In the genomic region with DNA sequence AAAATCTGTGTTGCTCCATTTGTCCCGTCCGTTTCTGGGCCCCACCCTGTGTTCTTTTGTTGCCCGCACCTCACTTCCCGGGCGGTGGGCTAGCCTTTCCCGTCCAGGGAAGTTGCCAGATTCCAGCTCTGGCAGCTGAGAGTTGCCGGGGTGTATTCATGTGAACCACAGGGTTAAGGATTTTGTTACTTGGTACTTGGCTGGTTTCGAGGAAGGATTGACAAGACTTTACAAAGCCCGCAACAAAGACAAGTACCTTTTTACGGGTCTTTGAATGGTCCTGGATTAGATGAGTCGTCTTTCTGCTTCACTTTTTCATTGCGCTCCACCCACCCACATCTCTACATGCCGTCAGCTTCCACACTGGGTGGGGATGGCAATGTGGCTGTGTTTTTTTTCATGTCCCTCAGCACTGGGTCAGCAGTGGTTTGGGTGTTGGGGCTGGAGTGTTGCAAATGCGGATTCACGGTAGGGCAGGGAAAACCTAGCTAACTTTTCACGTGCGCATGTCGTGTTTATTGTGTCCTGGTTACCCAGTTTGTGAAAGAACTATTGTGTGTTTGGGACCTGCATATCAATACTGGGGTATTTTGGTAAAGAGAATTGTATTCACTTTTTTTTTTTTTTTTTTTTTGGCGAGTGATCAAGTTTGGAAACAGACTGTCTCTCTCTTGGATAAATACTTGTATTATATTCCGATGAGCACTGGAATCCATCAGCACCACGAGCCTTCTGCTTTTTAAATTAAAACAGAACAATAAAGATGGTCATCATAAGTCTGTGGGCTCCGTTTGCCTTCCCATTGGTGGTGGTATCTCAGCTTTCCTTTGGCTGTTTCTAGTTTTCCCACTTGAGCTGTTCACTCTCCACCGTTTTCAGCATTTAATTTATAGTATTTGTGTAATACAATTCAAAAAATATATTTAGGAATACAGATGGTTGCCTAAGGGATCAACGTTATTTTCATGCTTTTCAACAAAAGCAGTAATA, we compare ENCODE assay signal across 9 cellular contexts. TPM values are rescaled to one million over a fixed set of nuclear protein-coding genes. Genes with fewer than 3 reads are reported as not detected.
A peak's percentile ranks its signal among the peaks of the same experiment; 100 is the strongest.
DNase-seq lines count a peak whose midpoint lies in the region; ATAC-seq, FAIRE-seq and TF ChIP-seq lines count a peak whose summit lies in the region.
"Had no signal": no experiment of that assay in that cellular context is flagged by ENCODE, and none has a peak within 500 bp of the region (broad histone marks: within the 10 kb centered on the region; RNA-seq: fewer than 3 reads in every experiment).

No MANE protein-coding gene starts in this region.

- no peak for TF ChIP-seq EP300 in SK-N-SH (IDR thresholded peaks at IDR 0.05; ENCODE audit: borderline replicate concordance in 1 of 2, low read depth in 1 of 2, low read length in 1 of 2)

- H3K9me3 Mint-ChIP-seq in activated T-cell treated with anti-CD3 and anti-CD28 coated beads, Interleukin-2, amount 50 U/mL, for 72 hours, result peaks cover 0 to 2% of the 10 kb centered on the region in 2 donors

- peak overlapping the region; percentile 88 for H2AFZ ChIP-seq in SK-N-SH (ENCODE audit: low read depth)

- intact Hi-C loops in left cardiac atrium (cut with DNase I) (loop anchor here in 1 of 2 donors (5.0 kb wide), 1 partner anchor 76 kb away; no protein-coding TSS in a partner anchor), sciatic nerve (cut with DNase I) (no loop called here)

- peak overlapping the region; percentile 85 to 88 for H3K4me3 Mint-ChIP-seq in activated T-cell treated with anti-CD3 and anti-CD28 coated beads, Interleukin-2, amount 50 U/mL, for 72 hours

- no peaks in the 10 kb centered on the region for H3K79me2 ChIP-seq in SK-N-SH (ENCODE audit: insufficient read depth)

- no peak for FAIRE-seq in HTR-8/SVneo (lab: Jason Lieb, UNC)
- FAIRE-seq: A204.1 had no signal

- H3F3A ChIP-seq in SK-N-SH (replicated peaks; ENCODE audit: insufficient read depth), result no peaks in the 10 kb centered on the region

- no peaks in the 10 kb centered on the region for H3K9me3 ChIP-seq in SK-N-SH

- H3K36me3 ChIP-seq in SK-N-SH (replicated peaks in 1 of 2; ENCODE audit: control insufficient read depth in 1 of 2, insufficient read depth in 2 of 2, low read length in 1 of 2), result no peaks in the 10 kb centered on the region

- TF ChIP-seq CTCF in SK-N-SH (IDR thresholded peaks at IDR 0.05), result no peak

- H3K4me1 Mint-ChIP-seq in activated T-cell treated with anti-CD3 and anti-CD28 coated beads, Interleukin-2, amount 50 U/mL, for 72 hours (ENCODE audit: low read depth), result peaks cover 66% of the 10 kb centered on the region

- peak overlapping the region; percentile 75 for H3K27ac Mint-ChIP-seq in activated T-cell treated with anti-CD3 and anti-CD28 coated beads, Interleukin-2, amount 50 U/mL, for 72 hours

- no peaks in the 10 kb centered on the region for H4K20me1 ChIP-seq in SK-N-SH (ENCODE audit: insufficient read depth)

- DNase-seq in SK-N-SH, result no peak
- DNase-seq in activated T-cell treated with anti-CD3 and anti-CD28 coated beads, Interleukin-2, amount 50 U/mL, for 72 hours, result peak; percentile 45 to 56
- peak; percentile 70 for DNase-seq in left cardiac atrium
- no peak for DNase-seq in sciatic nerve (ENCODE audit: low spot score)
- DNase-seq in NOMO-1 treated with DMSO at 0.1 percent for 48 hours (lab: John Stamatoyannopoulos, UW; ENCODE audit: unreplicated experiment), result no peak
- no peak for DNase-seq in HTR-8/SVneo (ENCODE audit: insufficient read length, low spot score)

- H3K9me2 ChIP-seq in SK-N-SH, result no peaks in the 10 kb centered on the region

- H3K4me1 ChIP-seq in SK-N-SH (ENCODE audit: control insufficient read depth in 1 of 2, insufficient read depth in 2 of 2, low read depth in 1 of 2, low read length in 1 of 2), result peaks cover 0 to 17% of the 10 kb centered on the region in 2 experiments; a peak in 1 of 4 replicates

- peaks cover 15% of the 10 kb centered on the region for H3K27me3 ChIP-seq in SK-N-SH (ENCODE audit: insufficient read depth)

- no peak for TF ChIP-seq RAD21 in SK-N-SH (IDR thresholded peaks at IDR 0.05; ENCODE audit: low read length)

- CTCF ChIA-PET in SK-N-SH (lab: Yijun Ruan, JAX), result interaction anchor here (0.6 kb wide), 1 partner anchor 428 kb away, joined by 3 read pairs; no protein-coding TSS in a partner anchor

- H3K27me3 Mint-ChIP-seq in activated T-cell treated with anti-CD3 and anti-CD28 coated beads, Interleukin-2, amount 50 U/mL, for 72 hours (ENCODE audit: low read depth), result no peaks in the 10 kb centered on the region

- no peak for ATAC-seq in SK-N-SH treated with all-trans-retinoic acid at 6 μM for 48 hours
- ATAC-seq in activated T-cell treated with anti-CD3 and anti-CD28 coated beads, Interleukin-2, amount 50 U/mL, for 72 hours (replicated peaks in 1 of 2), result peak; percentile 6 to 13
- peak in 1 of 2 donors; percentile 10 for ATAC-seq in left cardiac atrium
- ATAC-seq in sciatic nerve, result peak; percentile 27
- no peak for ATAC-seq in HG03571 (IDR thresholded peaks at IDR 0.05; ENCODE audit: unreplicated experiment)

- H3K27ac ChIP-seq in SK-N-SH (ENCODE audit: low read depth in 2 of 2, low read length in 1 of 2), result peak overlapping the region; percentile 2 to 74; a peak in 2 of 4 replicates

- POLR2A ChIA-PET in SK-N-SH (lab: Yijun Ruan, JAX), result no interaction called here

- H3K9ac ChIP-seq in SK-N-SH, result peak overlapping the region; percentile 77; the same call in 1 of the 2 replicates

- H3K36me3 Mint-ChIP-seq in activated T-cell treated with anti-CD3 and anti-CD28 coated beads, Interleukin-2, amount 50 U/mL, for 72 hours (ENCODE audit: insufficient read depth in 2 of 2), result peaks cover 4 to 5% of the 10 kb centered on the region in 2 donors

- 40% methylated on average over 24 of the region's 24 CpGs for WGBS in SK-N-SH (ENCODE audit: low lambda C conversion rate)

- H3K4me2 ChIP-seq in SK-N-SH, result peak overlapping the region; percentile 98

- peak overlapping the region; percentile 88 to 89 for H3K4me3 ChIP-seq in SK-N-SH (ENCODE audit: low read depth in 2 of 2, low read length in 1 of 2)

TF ChIP-seq in SK-N-SH, 30 proteins besides CTCF, POLR2A, EP300 and RAD21:
- TF ChIP-seq NRF1 (IDR thresholded peaks at IDR 0.05; ENCODE audit: low read depth, low read length) (no peak), SMC3 (IDR thresholded peaks at IDR 0.05; ENCODE audit: low read depth, low read length) (no peak), YY1 (IDR thresholded peaks at IDR 0.05; ENCODE audit: low read depth) (no peak), TCF12 (IDR thresholded peaks at IDR 0.05) (no peak)
- TF ChIP-seq, protein P1, sequence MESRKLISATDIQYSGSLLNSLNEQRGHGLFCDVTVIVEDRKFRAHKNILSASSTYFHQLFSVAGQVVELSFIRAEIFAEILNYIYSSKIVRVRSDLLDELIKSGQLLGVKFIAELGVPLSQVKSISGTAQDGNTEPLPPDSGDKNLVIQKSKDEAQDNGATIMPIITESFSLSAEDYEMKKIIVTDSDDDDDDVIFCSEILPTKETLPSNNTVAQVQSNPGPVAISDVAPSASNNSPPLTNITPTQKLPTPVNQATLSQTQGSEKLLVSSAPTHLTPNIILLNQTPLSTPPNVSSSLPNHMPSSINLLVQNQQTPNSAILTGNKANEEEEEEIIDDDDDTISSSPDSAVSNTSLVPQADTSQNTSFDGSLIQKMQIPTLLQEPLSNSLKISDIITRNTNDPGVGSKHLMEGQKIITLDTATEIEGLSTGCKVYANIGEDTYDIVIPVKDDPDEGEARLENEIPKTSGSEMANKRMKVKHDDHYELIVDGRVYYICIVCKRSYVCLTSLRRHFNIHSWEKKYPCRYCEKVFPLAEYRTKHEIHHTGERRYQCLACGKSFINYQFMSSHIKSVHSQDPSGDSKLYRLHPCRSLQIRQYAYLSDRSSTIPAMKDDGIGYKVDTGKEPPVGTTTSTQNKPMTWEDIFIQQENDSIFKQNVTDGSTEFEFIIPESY (IDR thresholded peaks at IDR 0.05; ENCODE audit: borderline replicate concordance, low read depth), result no peak

TF ChIP-seq in SK-N-SH treated with all-trans-retinoic acid at 6 μM for 48 hours, 23 proteins besides CTCF, POLR2A, EP300 and RAD21:
- TF ChIP-seq ARNTL (CRISPR knock-in tag; IDR thresholded peaks at IDR 0.05; ENCODE audit: borderline replicate concordance, low read depth) (no peak), ZNF565 (CRISPR knock-in tag; conservative IDR thresholded peaks at IDR 0.05; ENCODE audit: low read depth) (no peak)
- TF ChIP-seq, protein P2, sequence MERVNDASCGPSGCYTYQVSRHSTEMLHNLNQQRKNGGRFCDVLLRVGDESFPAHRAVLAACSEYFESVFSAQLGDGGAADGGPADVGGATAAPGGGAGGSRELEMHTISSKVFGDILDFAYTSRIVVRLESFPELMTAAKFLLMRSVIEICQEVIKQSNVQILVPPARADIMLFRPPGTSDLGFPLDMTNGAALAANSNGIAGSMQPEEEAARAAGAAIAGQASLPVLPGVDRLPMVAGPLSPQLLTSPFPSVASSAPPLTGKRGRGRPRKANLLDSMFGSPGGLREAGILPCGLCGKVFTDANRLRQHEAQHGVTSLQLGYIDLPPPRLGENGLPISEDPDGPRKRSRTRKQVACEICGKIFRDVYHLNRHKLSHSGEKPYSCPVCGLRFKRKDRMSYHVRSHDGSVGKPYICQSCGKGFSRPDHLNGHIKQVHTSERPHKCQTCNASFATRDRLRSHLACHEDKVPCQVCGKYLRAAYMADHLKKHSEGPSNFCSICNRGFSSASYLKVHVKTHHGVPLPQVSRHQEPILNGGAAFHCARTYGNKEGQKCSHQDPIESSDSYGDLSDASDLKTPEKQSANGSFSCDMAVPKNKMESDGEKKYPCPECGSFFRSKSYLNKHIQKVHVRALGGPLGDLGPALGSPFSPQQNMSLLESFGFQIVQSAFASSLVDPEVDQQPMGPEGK (CRISPR knock-in tag; IDR thresholded peaks at IDR 0.05; ENCODE audit: borderline replicate concordance), result no peak

RNA-seq across cellular contexts. Expression of a gene that starts 1.2 kb away (rescaled TPM):
- polyA plus RNA-seq in SK-N-SH (2012; rRNA removed), result 5.6 and 6.8 TPM in 2 replicates
- 6.5 and 6.7 TPM in 2 replicates for polyA plus RNA-seq in SK-N-SH (2012; cell fraction: cytosol; rRNA removed)
- 30.6 and 31.7 TPM in 2 replicates for polyA plus RNA-seq in SK-N-SH (2012; cell fraction: nucleus; rRNA removed)
- total RNA-seq in activated T-cell treated with anti-CD3 and anti-CD28 coated beads, Interleukin-2, amount 50 U/mL, for 72 hours, result 10 to 100 TPM; 43.6 to 48.6 TPM
- total RNA-seq in left cardiac atrium (10 to 100 TPM; 53.9 to 57.4 TPM), sciatic nerve (62.2 TPM)

Comparison
In these comparisons a context has a peak if more than half of its experiments do, and no peak if none do; other contexts are left out.
1. DNase-seq: peak in activated T-cell treated with anti-CD3 and anti-CD28 coated beads, Interleukin-2, amount 50 U/mL, for 72 hours (2 of 2) and left cardiac atrium (single experiment); none in SK-N-SH (single experiment), sciatic nerve (single experiment), NOMO-1 treated with DMSO at 0.1 percent for 48 hours (single experiment) and HTR-8/SVneo (single experiment).
2. ATAC-seq: peak in activated T-cell treated with anti-CD3 and anti-CD28 coated beads, Interleukin-2, amount 50 U/mL, for 72 hours (2 of 2) and sciatic nerve (single experiment); none in SK-N-SH treated with all-trans-retinoic acid at 6 μM for 48 hours (single experiment) and HG03571 (single experiment).